1 cellular context compared by ENCODE assay signal in the genomic region with DNA sequence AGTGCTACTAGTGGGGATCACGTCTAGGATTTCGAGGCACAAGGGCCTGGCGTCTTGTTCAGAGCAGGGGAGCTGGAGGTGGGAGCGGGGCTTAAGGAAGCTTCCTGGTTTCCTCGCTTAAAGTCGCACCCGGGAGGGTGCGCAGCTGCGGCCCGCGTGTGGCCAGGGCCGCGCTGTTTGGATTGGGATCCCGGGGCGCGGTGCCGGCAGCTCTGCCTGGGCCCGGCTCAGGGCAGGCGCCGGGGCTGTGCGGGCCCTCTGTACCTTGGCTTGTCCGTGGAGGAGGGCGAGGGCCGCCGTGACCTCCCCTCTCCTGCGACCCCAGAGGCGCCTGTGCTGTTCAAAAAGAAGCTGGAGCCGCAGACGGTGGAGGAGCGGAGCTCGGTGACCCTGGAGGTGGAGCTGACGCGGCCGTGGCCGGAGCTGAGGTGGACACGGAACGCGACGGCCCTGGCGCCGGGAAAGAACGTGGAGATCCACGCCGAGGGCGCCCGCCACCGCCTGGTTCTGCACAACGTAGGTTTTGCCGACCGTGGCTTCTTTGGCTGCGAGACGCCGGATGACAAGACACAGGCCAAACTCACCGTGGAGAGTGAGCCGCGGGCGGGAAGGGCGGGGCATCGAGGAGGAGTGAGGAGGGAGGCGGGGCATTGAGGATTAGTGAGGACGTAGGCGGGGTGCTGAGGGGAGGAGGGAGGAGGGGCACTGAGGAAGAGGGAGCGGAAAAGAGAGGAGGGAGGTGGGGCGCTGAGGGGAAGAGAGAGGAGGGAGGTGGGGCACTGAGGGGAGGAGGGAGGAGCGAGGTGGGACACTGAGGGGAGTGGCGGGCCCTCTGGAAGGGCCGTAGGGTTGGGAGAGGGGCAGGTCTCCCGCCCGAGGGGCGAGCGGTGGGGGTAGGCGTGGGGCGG.
A peak's percentile ranks its signal among the peaks of the same experiment; 100 is the strongest.
TF ChIP-seq lines count a peak whose summit lies in the region.

No MANE protein-coding gene starts in this region.

TF ChIP-seq in K562, 482 proteins besides CTCF, POLR2A, EP300 and RAD21 (continued from another document and continues in another):
- TF ChIP-seq, protein P1, sequence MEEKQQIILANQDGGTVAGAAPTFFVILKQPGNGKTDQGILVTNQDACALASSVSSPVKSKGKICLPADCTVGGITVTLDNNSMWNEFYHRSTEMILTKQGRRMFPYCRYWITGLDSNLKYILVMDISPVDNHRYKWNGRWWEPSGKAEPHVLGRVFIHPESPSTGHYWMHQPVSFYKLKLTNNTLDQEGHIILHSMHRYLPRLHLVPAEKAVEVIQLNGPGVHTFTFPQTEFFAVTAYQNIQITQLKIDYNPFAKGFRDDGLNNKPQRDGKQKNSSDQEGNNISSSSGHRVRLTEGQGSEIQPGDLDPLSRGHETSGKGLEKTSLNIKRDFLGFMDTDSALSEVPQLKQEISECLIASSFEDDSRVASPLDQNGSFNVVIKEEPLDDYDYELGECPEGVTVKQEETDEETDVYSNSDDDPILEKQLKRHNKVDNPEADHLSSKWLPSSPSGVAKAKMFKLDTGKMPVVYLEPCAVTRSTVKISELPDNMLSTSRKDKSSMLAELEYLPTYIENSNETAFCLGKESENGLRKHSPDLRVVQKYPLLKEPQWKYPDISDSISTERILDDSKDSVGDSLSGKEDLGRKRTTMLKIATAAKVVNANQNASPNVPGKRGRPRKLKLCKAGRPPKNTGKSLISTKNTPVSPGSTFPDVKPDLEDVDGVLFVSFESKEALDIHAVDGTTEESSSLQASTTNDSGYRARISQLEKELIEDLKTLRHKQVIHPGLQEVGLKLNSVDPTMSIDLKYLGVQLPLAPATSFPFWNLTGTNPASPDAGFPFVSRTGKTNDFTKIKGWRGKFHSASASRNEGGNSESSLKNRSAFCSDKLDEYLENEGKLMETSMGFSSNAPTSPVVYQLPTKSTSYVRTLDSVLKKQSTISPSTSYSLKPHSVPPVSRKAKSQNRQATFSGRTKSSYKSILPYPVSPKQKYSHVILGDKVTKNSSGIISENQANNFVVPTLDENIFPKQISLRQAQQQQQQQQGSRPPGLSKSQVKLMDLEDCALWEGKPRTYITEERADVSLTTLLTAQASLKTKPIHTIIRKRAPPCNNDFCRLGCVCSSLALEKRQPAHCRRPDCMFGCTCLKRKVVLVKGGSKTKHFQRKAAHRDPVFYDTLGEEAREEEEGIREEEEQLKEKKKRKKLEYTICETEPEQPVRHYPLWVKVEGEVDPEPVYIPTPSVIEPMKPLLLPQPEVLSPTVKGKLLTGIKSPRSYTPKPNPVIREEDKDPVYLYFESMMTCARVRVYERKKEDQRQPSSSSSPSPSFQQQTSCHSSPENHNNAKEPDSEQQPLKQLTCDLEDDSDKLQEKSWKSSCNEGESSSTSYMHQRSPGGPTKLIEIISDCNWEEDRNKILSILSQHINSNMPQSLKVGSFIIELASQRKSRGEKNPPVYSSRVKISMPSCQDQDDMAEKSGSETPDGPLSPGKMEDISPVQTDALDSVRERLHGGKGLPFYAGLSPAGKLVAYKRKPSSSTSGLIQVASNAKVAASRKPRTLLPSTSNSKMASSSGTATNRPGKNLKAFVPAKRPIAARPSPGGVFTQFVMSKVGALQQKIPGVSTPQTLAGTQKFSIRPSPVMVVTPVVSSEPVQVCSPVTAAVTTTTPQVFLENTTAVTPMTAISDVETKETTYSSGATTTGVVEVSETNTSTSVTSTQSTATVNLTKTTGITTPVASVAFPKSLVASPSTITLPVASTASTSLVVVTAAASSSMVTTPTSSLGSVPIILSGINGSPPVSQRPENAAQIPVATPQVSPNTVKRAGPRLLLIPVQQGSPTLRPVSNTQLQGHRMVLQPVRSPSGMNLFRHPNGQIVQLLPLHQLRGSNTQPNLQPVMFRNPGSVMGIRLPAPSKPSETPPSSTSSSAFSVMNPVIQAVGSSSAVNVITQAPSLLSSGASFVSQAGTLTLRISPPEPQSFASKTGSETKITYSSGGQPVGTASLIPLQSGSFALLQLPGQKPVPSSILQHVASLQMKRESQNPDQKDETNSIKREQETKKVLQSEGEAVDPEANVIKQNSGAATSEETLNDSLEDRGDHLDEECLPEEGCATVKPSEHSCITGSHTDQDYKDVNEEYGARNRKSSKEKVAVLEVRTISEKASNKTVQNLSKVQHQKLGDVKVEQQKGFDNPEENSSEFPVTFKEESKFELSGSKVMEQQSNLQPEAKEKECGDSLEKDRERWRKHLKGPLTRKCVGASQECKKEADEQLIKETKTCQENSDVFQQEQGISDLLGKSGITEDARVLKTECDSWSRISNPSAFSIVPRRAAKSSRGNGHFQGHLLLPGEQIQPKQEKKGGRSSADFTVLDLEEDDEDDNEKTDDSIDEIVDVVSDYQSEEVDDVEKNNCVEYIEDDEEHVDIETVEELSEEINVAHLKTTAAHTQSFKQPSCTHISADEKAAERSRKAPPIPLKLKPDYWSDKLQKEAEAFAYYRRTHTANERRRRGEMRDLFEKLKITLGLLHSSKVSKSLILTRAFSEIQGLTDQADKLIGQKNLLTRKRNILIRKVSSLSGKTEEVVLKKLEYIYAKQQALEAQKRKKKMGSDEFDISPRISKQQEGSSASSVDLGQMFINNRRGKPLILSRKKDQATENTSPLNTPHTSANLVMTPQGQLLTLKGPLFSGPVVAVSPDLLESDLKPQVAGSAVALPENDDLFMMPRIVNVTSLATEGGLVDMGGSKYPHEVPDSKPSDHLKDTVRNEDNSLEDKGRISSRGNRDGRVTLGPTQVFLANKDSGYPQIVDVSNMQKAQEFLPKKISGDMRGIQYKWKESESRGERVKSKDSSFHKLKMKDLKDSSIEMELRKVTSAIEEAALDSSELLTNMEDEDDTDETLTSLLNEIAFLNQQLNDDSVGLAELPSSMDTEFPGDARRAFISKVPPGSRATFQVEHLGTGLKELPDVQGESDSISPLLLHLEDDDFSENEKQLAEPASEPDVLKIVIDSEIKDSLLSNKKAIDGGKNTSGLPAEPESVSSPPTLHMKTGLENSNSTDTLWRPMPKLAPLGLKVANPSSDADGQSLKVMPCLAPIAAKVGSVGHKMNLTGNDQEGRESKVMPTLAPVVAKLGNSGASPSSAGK (IDR thresholded peaks at IDR 0.05): peak; percentile 93
- TF ChIP-seq NCOA6 (IDR thresholded peaks at IDR 0.05): peak; percentile 71
- no peak for TF ChIP-seq RBM34 (IDR thresholded peaks at IDR 0.05; ENCODE audit: borderline replicate concordance, insufficient read depth, low read length)
- TF ChIP-seq ZNF431 (CRISPR knock-in tag; IDR thresholded peaks at IDR 0.05): 0 out of 2 replicates have a peak, but pooled peaks have one; percentile 19
- TF ChIP-seq, protein P2, sequence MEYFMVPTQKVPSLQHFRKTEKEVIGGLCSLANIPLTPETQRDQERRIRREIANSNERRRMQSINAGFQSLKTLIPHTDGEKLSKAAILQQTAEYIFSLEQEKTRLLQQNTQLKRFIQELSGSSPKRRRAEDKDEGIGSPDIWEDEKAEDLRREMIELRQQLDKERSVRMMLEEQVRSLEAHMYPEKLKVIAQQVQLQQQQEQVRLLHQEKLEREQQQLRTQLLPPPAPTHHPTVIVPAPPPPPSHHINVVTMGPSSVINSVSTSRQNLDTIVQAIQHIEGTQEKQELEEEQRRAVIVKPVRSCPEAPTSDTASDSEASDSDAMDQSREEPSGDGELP (CRISPR knock-in tag; IDR thresholded peaks at IDR 0.05; ENCODE audit: borderline replicate concordance): peak; percentile 36
- TF ChIP-seq CCAR2 (IDR thresholded peaks at IDR 0.05; ENCODE audit: low read depth, low read length): no peak
- no peak for TF ChIP-seq ZNF124 (CRISPR knock-in tag; IDR thresholded peaks at IDR 0.05)
- TF ChIP-seq DDX20 (tag; IDR thresholded peaks at IDR 0.05; ENCODE audit: low read depth): no peak
- 0 out of 2 replicates have a peak, but pooled peaks have one; percentile 62 for TF ChIP-seq ZNF589 (CRISPR knock-in tag; IDR thresholded peaks at IDR 0.05; ENCODE audit: low read depth)
- TF ChIP-seq, protein P3, sequence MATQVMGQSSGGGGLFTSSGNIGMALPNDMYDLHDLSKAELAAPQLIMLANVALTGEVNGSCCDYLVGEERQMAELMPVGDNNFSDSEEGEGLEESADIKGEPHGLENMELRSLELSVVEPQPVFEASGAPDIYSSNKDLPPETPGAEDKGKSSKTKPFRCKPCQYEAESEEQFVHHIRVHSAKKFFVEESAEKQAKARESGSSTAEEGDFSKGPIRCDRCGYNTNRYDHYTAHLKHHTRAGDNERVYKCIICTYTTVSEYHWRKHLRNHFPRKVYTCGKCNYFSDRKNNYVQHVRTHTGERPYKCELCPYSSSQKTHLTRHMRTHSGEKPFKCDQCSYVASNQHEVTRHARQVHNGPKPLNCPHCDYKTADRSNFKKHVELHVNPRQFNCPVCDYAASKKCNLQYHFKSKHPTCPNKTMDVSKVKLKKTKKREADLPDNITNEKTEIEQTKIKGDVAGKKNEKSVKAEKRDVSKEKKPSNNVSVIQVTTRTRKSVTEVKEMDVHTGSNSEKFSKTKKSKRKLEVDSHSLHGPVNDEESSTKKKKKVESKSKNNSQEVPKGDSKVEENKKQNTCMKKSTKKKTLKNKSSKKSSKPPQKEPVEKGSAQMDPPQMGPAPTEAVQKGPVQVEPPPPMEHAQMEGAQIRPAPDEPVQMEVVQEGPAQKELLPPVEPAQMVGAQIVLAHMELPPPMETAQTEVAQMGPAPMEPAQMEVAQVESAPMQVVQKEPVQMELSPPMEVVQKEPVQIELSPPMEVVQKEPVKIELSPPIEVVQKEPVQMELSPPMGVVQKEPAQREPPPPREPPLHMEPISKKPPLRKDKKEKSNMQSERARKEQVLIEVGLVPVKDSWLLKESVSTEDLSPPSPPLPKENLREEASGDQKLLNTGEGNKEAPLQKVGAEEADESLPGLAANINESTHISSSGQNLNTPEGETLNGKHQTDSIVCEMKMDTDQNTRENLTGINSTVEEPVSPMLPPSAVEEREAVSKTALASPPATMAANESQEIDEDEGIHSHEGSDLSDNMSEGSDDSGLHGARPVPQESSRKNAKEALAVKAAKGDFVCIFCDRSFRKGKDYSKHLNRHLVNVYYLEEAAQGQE (CRISPR knock-in tag; IDR thresholded peaks at IDR 0.05; ENCODE audit: low read depth): 0 out of 2 replicates have a peak, but pooled peaks have one; percentile 15
- 0 out of 2 replicates have a peak, but pooled peaks have one; percentile 34 for TF ChIP-seq CTBP1 (IDR thresholded peaks at IDR 0.05; ENCODE audit: borderline replicate concordance)
- TF ChIP-seq HDGF (IDR thresholded peaks at IDR 0.05): 0 out of 2 replicates have a peak, but pooled peaks have one; percentile 55
- no peak for TF ChIP-seq SRSF3 (IDR thresholded peaks at IDR 0.05; ENCODE audit: insufficient read depth, low read length)
- TF ChIP-seq SIRT6 (IDR thresholded peaks at IDR 0.05; ENCODE audit: low read depth, low read length): no peak
- no peak for TF ChIP-seq MIER1 (IDR thresholded peaks at IDR 0.05; ENCODE audit: low read depth)
- TF ChIP-seq, protein P4, sequence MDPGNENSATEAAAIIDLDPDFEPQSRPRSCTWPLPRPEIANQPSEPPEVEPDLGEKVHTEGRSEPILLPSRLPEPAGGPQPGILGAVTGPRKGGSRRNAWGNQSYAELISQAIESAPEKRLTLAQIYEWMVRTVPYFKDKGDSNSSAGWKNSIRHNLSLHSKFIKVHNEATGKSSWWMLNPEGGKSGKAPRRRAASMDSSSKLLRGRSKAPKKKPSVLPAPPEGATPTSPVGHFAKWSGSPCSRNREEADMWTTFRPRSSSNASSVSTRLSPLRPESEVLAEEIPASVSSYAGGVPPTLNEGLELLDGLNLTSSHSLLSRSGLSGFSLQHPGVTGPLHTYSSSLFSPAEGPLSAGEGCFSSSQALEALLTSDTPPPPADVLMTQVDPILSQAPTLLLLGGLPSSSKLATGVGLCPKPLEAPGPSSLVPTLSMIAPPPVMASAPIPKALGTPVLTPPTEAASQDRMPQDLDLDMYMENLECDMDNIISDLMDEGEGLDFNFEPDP (CRISPR knock-in tag; IDR thresholded peaks at IDR 0.05): no peak
- TF ChIP-seq, protein P5, sequence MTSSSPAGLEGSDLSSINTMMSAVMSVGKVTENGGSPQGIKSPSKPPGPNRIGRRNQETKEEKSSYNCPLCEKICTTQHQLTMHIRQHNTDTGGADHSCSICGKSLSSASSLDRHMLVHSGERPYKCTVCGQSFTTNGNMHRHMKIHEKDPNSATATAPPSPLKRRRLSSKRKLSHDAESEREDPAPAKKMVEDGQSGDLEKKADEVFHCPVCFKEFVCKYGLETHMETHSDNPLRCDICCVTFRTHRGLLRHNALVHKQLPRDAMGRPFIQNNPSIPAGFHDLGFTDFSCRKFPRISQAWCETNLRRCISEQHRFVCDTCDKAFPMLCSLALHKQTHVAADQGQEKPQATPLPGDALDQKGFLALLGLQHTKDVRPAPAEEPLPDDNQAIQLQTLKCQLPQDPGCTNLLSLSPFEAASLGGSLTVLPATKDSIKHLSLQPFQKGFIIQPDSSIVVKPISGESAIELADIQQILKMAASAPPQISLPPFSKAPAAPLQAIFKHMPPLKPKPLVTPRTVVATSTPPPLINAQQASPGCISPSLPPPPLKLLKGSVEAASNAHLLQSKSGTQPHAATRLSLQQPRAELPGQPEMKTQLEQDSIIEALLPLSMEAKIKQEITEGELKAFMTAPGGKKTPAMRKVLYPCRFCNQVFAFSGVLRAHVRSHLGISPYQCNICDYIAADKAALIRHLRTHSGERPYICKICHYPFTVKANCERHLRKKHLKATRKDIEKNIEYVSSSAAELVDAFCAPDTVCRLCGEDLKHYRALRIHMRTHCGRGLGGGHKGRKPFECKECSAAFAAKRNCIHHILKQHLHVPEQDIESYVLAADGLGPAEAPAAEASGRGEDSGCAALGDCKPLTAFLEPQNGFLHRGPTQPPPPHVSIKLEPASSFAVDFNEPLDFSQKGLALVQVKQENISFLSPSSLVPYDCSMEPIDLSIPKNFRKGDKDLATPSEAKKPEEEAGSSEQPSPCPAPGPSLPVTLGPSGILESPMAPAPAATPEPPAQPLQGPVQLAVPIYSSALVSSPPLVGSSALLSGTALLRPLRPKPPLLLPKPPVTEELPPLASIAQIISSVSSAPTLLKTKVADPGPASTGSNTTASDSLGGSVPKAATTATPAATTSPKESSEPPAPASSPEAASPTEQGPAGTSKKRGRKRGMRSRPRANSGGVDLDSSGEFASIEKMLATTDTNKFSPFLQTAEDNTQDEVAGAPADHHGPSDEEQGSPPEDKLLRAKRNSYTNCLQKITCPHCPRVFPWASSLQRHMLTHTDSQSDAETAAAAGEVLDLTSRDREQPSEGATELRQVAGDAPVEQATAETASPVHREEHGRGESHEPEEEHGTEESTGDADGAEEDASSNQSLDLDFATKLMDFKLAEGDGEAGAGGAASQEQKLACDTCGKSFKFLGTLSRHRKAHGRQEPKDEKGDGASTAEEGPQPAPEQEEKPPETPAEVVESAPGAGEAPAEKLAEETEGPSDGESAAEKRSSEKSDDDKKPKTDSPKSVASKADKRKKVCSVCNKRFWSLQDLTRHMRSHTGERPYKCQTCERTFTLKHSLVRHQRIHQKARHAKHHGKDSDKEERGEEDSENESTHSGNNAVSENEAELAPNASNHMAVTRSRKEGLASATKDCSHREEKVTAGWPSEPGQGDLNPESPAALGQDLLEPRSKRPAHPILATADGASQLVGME (CRISPR knock-in tag; IDR thresholded peaks at IDR 0.05): 0 out of 2 replicates have a peak, but pooled peaks have one; percentile 23
- no peak for TF ChIP-seq BRD9 (IDR thresholded peaks at IDR 0.05; ENCODE audit: low read depth, partially characterized antibody)
- no peak for TF ChIP-seq MECOM (CRISPR knock-in tag; IDR thresholded peaks at IDR 0.05)
- TF ChIP-seq TCF7 (IDR thresholded peaks at IDR 0.05; ENCODE audit: borderline replicate concordance): no peak
- TF ChIP-seq PHF20 (IDR thresholded peaks at IDR 0.05; ENCODE audit: partially characterized antibody): peak; percentile 19
- peak; percentile 55; the same call in 1 of the 2 replicates for TF ChIP-seq ZKSCAN1 (IDR thresholded peaks at IDR 0.05; ENCODE audit: low read depth, low read length)
- no peak for TF ChIP-seq SAFB2 (IDR thresholded peaks at IDR 0.05; ENCODE audit: borderline replicate concordance, low read depth, low read length, severe bottlenecking)
- TF ChIP-seq NR2C1 (IDR thresholded peaks at IDR 0.05): no peak
- no peak for TF ChIP-seq NR2C1 (tag; IDR thresholded peaks at IDR 0.05)
- TF ChIP-seq ZNF586 (CRISPR knock-in tag; conservative IDR thresholded peaks at IDR 0.05): no peak
